Comparison of ENCODE assay signal across 13 cellular contexts in genomic region chr3:149701206-149701976, GRCh38. TPM values are rescaled to one million over a fixed set of nuclear protein-coding genes. Genes with fewer than 3 reads are reported as not detected.
A peak's percentile ranks its signal among the peaks of the same experiment; 100 is the strongest.
DNase-seq lines count a peak whose midpoint lies in the region; ATAC-seq lines count a peak whose summit lies in the region.
"Had no signal": no experiment of that assay in that cellular context is flagged by ENCODE, and none has a peak within 500 bp of the region (broad histone marks: within the 10 kb centered on the region; RNA-seq: fewer than 3 reads in every experiment).

No MANE protein-coding gene starts in this region.

- H3K27me3 Mint-ChIP-seq in activated CD8-positive, alpha-beta memory T cell treated with anti-CD3 and anti-CD28 coated beads, Interleukin-2, amount 10 ng/mL, durations not matched to agents 7 days and 5 days, result no peaks in the 10 kb centered on the region

- H3K4me1 Mint-ChIP-seq in activated CD8-positive, alpha-beta memory T cell treated with anti-CD3 and anti-CD28 coated beads, Interleukin-2, amount 10 ng/mL, durations not matched to agents 7 days and 5 days, result peaks cover 30% of the 10 kb centered on the region

- peaks cover 22% of the 10 kb centered on the region for H3K9me3 Mint-ChIP-seq in activated CD8-positive, alpha-beta memory T cell treated with anti-CD3 and anti-CD28 coated beads, Interleukin-2, amount 10 ng/mL, durations not matched to agents 7 days and 5 days (ENCODE audit: low read depth)
- H3K9me3 Mint-ChIP-seq in activated naive CD4-positive, alpha-beta T cell treated with anti-CD3 and anti-CD28 coated beads, Interleukin-2, amount 50 U/mL, for 72 hours, result peaks cover 16 to 20% of the 10 kb centered on the region in 2 donors

- peak; percentile 72 for ATAC-seq in activated CD8-positive, alpha-beta memory T cell treated with anti-CD3 and anti-CD28 coated beads, Interleukin-2, amount 10 ng/mL, durations not matched to agents 7 days and 5 days
- ATAC-seq in HG03280 (IDR thresholded peaks at IDR 0.05; ENCODE audit: unreplicated experiment) (peak; percentile 51), HG03135 (IDR thresholded peaks at IDR 0.05; ENCODE audit: unreplicated experiment) (no peak)
- peak; percentile 55 to 69 for ATAC-seq in activated naive CD4-positive, alpha-beta T cell treated with anti-CD3 and anti-CD28 coated beads, Interleukin-2, amount 50 U/mL, for 72 hours
- ATAC-seq in stimulated activated naive CD8-positive, alpha-beta T cell treated with anti-CD3 and anti-CD28 coated beads, Interleukin-15, Interleukin-2, amounts not matched to agents 100 U/mL and 50 U/mL, for 24 hours, result peak; percentile 49

- CTCF ChIA-PET in activated CD8-positive, alpha-beta memory T cell treated with anti-CD3 and anti-CD28 coated beads, Interleukin-2, amount 10 ng/mL, durations not matched to agents 7 days and 5 days (lab: Charles Lee), result interaction anchor here (0.9 to 1.0 kb wide), 2 partner anchors 107 to 121 kb away, joined by 3 to 5 read pairs; no protein-coding TSS in a partner anchor

- H3K4me3 Mint-ChIP-seq in activated CD8-positive, alpha-beta memory T cell treated with anti-CD3 and anti-CD28 coated beads, Interleukin-2, amount 10 ng/mL, durations not matched to agents 7 days and 5 days, result peak overlapping the region; percentile 73
- H3K4me3 Mint-ChIP-seq: nephron had no signal

- peak; percentile 61 for DNase-seq in activated CD8-positive, alpha-beta memory T cell treated with anti-CD3 and anti-CD28 coated beads, Interleukin-2, amount 10 ng/mL, durations not matched to agents 7 days and 5 days
- DNase-seq in activated CD8-positive, alpha-beta memory T cell treated with anti-CD3 and anti-CD28 coated beads for 24 hours, result no peak
- DNase-seq in activated naive CD4-positive, alpha-beta T cell treated with anti-CD3 and anti-CD28 coated beads, Interleukin-2, amount 50 U/mL, for 72 hours (ENCODE audit: low spot score in 2 of 2), result peak in 1 of 2 donors; percentile 31
- no peak for DNase-seq in stimulated activated naive CD8-positive, alpha-beta T cell treated with anti-CD3 and anti-CD28 coated beads, Interleukin-15, Interleukin-2, amounts not matched to agents 100 U/mL and 50 U/mL, for 24 hours
- no peak for DNase-seq in globus pallidus (ENCODE audit: low spot score)
- no peak for DNase-seq in NK-92 (lab: John Stamatoyannopoulos, UW; ENCODE audit: unreplicated experiment)
- DNase-seq: GF-D8, NCI-H2029, substantia nigra, WERI-Rb-1 had no signal

- peak overlapping the region; percentile 94 for H3K27ac Mint-ChIP-seq in activated CD8-positive, alpha-beta memory T cell treated with anti-CD3 and anti-CD28 coated beads, Interleukin-2, amount 10 ng/mL, durations not matched to agents 7 days and 5 days
- H3K27ac Mint-ChIP-seq in activated naive CD4-positive, alpha-beta T cell treated with anti-CD3 and anti-CD28 coated beads, Interleukin-2, amount 50 U/mL, for 72 hours, result peak overlapping the region in 1 of 2 donors; percentile 81
- H3K27ac Mint-ChIP-seq: nephron had no signal

- peaks cover 28% of the 10 kb centered on the region for H3K36me3 Mint-ChIP-seq in activated CD8-positive, alpha-beta memory T cell treated with anti-CD3 and anti-CD28 coated beads, Interleukin-2, amount 10 ng/mL, durations not matched to agents 7 days and 5 days
- peaks cover 6 to 7% of the 10 kb centered on the region in 2 donors for H3K36me3 Mint-ChIP-seq in activated naive CD4-positive, alpha-beta T cell treated with anti-CD3 and anti-CD28 coated beads, Interleukin-2, amount 50 U/mL, for 72 hours

RNA-seq across cellular contexts. Expression of gene WWTR1, which starts 43.6 kb away (rescaled TPM):
- 1 to 10 TPM; 1.8 to 3.8 TPM for total RNA-seq in activated CD8-positive, alpha-beta memory T cell treated with anti-CD3 and anti-CD28 coated beads, Interleukin-2, amount 10 ng/mL, durations not matched to agents 7 days and 5 days
- total RNA-seq in activated naive CD4-positive, alpha-beta T cell treated with anti-CD3 and anti-CD28 coated beads, Interleukin-2, amount 50 U/mL, for 72 hours, result 1 to 10 TPM in 1 of 2 donors, under 1 TPM in 1; 0.99 to 1.2 TPM

RNA-seq across cellular contexts. Expression of gene COMMD2, which starts 50.9 kb away (rescaled TPM):
- total RNA-seq in activated CD8-positive, alpha-beta memory T cell treated with anti-CD3 and anti-CD28 coated beads, Interleukin-2, amount 10 ng/mL, durations not matched to agents 7 days and 5 days, result 10 to 100 TPM; 35.5 to 38.9 TPM
- 10 to 100 TPM; 24.6 to 25.0 TPM for total RNA-seq in activated naive CD4-positive, alpha-beta T cell treated with anti-CD3 and anti-CD28 coated beads, Interleukin-2, amount 50 U/mL, for 72 hours
